Comparison of ENCODE assay signal across 33 cellular contexts in genomic region chr5:95804765-95805539, GRCh38.
"Had no signal": no experiment of that assay in that cellular context is flagged by ENCODE, and none has a peak within 500 bp of the region (broad histone marks: within the 10 kb centered on the region; RNA-seq: fewer than 3 reads in every experiment).

No MANE protein-coding gene starts in this region.

- ATAC-seq: activated CD8-positive, alpha-beta memory T cell treated with anti-CD3 and anti-CD28 coated beads, Interleukin-2, amount 10 ng/mL, durations not matched to agents 7 days and 5 days had no signal

- H3K4me1 ChIP-seq: SJCRH30 had no signal

- H3K36me3 ChIP-seq: brain microvascular endothelial cell, WERI-Rb-1 had no signal

- H3K4me3 ChIP-seq: PC-9, SJCRH30, SK-N-MC had no signal

- H3K9ac ChIP-seq: KMS-11 had no signal

- H3K27ac Mint-ChIP-seq: activated CD4-positive, alpha-beta memory T cell treated with anti-CD3 and anti-CD28 coated beads, Interleukin-2, amount 10 ng/mL, durations not matched to agents 7 days and 5 days; activated CD8-positive, alpha-beta memory T cell treated with anti-CD3 and anti-CD28 coated beads, Interleukin-2, amount 10 ng/mL, durations not matched to agents 7 days and 5 days; activated naive CD8-positive, alpha-beta T cell treated with anti-CD3 and anti-CD28 coated beads for 36 hours had no signal

- H3K9me3 Mint-ChIP-seq: activated naive CD8-positive, alpha-beta T cell treated with anti-CD3 and anti-CD28 coated beads for 36 hours had no signal

- H3K4me3 Mint-ChIP-seq: activated CD4-positive, alpha-beta memory T cell treated with anti-CD3 and anti-CD28 coated beads, Interleukin-2, amount 10 ng/mL, durations not matched to agents 7 days and 5 days; activated CD8-positive, alpha-beta memory T cell treated with anti-CD3 and anti-CD28 coated beads, Interleukin-2, amount 10 ng/mL, durations not matched to agents 7 days and 5 days; activated naive CD8-positive, alpha-beta T cell treated with anti-CD3 and anti-CD28 coated beads for 36 hours had no signal

- H2AFZ ChIP-seq: PC-9 had no signal

- H3K4me2 ChIP-seq: KMS-11, PC-9 had no signal

- DNase-seq: activated CD4-positive, alpha-beta memory T cell treated with anti-CD3 and anti-CD28 coated beads, Interleukin-2, amount 10 ng/mL, durations not matched to agents 7 days and 5 days; activated CD4-positive, alpha-beta T cell treated with anti-CD3 and anti-CD28 coated beads for 1 hour; activated CD4-positive, alpha-beta T cell treated with anti-CD3 and anti-CD28 coated beads for 48 hours; activated CD4-positive, CD25-positive, alpha-beta regulatory T cell; activated CD8-positive, alpha-beta memory T cell treated with anti-CD3 and anti-CD28 coated beads for 24 hours; activated CD8-positive, alpha-beta memory T cell treated with anti-CD3 and anti-CD28 coated beads, Interleukin-2, amount 10 ng/mL, durations not matched to agents 7 days and 5 days; activated CD8-positive, alpha-beta memory T cell treated with anti-CD3 and anti-CD28 coated beads, Interleukin-2, amount 50 U/mL, for 48 hours; activated effector memory CD4-positive, alpha-beta T cell treated with anti-CD3 and anti-CD28 coated beads, Interleukin-2, amount 50 U/mL, for 16 hours; activated naive CD4-positive, alpha-beta T cell; activated naive CD4-positive, alpha-beta T cell treated with anti-CD3 and anti-CD28 coated beads, Interleukin-2, amount 50 U/mL, for 16 hours; activated naive CD8-positive, alpha-beta T cell treated with anti-CD3 and anti-CD28 coated beads for 36 hours; activated T-cell treated with anti-CD3 and anti-CD28 coated beads, Interleukin-2, amount 50 U/mL, for 48 hours; amniotic stem cell; aorta; brain microvascular endothelial cell; MM.1S; NCI-H1092 treated with DMSO at 0.1 percent for 48 hours; NCI-H1417; NCI-H146; NCI-H187; NCI-H2029 treated with DMSO at 0.1 percent for 48 hours; NCI-H226; NCI-H446 treated with DMSO at 0.1 percent for 48 hours; NCI-H524; NCI-H69; NK-92 treated with Interleukin-12 subunit alpha and Interleukin-12 subunit beta, amount 100 ng/mL, for 24 hours; PC-9; Right ventricle myocardium superior; SJCRH30; T1000; WERI-Rb-1 had no signal

- H3K27ac ChIP-seq: brain microvascular endothelial cell, KMS-11, PC-9, SJCRH30, SK-N-MC, WERI-Rb-1 had no signal

- H3K36me3 Mint-ChIP-seq: activated naive CD8-positive, alpha-beta T cell treated with anti-CD3 and anti-CD28 coated beads for 36 hours had no signal

- H3K27me3 ChIP-seq: brain microvascular endothelial cell, SJCRH30 had no signal

- H3K27me3 Mint-ChIP-seq: activated CD4-positive, alpha-beta memory T cell treated with anti-CD3 and anti-CD28 coated beads, Interleukin-2, amount 10 ng/mL, durations not matched to agents 7 days and 5 days; activated CD8-positive, alpha-beta memory T cell treated with anti-CD3 and anti-CD28 coated beads, Interleukin-2, amount 10 ng/mL, durations not matched to agents 7 days and 5 days; activated naive CD8-positive, alpha-beta T cell treated with anti-CD3 and anti-CD28 coated beads for 36 hours had no signal

- H3K9me3 ChIP-seq: SJCRH30 had no signal
